1 cellular context compared by ENCODE assay signal in genomic region chr4:150108693-150109092, GRCh38.
TF ChIP-seq lines count a peak whose summit lies in the region.

No MANE protein-coding gene starts in this region.

TF ChIP-seq in GM23338, 12 proteins besides CTCF, POLR2A, EP300 and RAD21 (continued from another document):
- TF ChIP-seq ZNF462 (CRISPR knock-in tag; IDR thresholded peaks at IDR 0.05): no peak
- TF ChIP-seq NANOG (IDR thresholded peaks at IDR 0.05; ENCODE audit: borderline replicate concordance): no peak
